ENCODE assay signal across 1 cellular context in genomic region chr5:55694152-55694830, GRCh38.
TF ChIP-seq lines count a peak whose summit lies in the region.

No MANE protein-coding gene starts in this region.

TF ChIP-seq in GM23338, 12 proteins besides CTCF, POLR2A, EP300 and RAD21 (continued from another document):
- TF ChIP-seq ZNF462 (CRISPR knock-in tag; IDR thresholded peaks at IDR 0.05): no peak
